In genomic region chr12:102449018-102449417, GRCh38 we compare ENCODE assay signal across 5 cellular contexts. TPM values are rescaled to one million over a fixed set of nuclear protein-coding genes. Genes with fewer than 3 reads are reported as not detected.
"Had no signal": no experiment of that assay in that cellular context is flagged by ENCODE, and none has a peak within 500 bp of the region (broad histone marks: within the 10 kb centered on the region; RNA-seq: fewer than 3 reads in every experiment).

No MANE protein-coding gene starts in this region.

RNA-seq across cellular contexts. Expression of gene IGF1, which starts 31.3 kb away (rescaled TPM):
- total RNA-seq: mammary epithelial cell, mononuclear cell had no signal
- polyA plus RNA-seq: immature natural killer cell; keratinocyte; mammary epithelial cell; naive thymus-derived CD4-positive, alpha-beta T cell had no signal
